25 cellular contexts compared by ENCODE assay signal in the genomic region with DNA sequence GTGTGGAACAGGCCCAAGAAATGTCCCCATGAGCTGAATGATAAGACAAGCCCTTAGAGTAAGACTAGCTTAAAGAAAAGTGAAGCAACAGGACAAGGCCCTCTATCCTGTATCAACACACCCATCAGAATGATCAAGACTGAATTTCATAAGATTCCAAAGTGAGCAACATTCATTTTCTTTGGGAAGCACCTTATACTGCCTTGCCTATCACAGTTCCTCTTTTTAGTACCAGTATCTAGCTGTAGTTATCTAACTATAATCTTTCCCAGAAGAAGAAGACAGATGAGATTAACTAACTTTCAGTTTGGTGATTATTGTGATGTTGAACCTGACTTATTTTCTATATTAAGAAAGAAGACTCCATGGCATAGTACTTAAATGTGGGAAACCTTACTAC.
"Had no signal": no experiment of that assay in that cellular context is flagged by ENCODE, and none has a peak within 500 bp of the region (broad histone marks: within the 10 kb centered on the region; RNA-seq: fewer than 3 reads in every experiment).

No MANE protein-coding gene starts in this region.

- ATAC-seq: activated CD8-positive, alpha-beta T cell treated with anti-CD3 and anti-CD28 coated beads for 36 hours; activated T-cell treated with anti-CD3 and anti-CD28 coated beads, Interleukin-2, amount 50 U/mL, for 4 hours; activated T-helper 17 cell treated with anti-CD3 and anti-CD28 coated beads, Interleukin-2, amount 50 U/mL, for 72 hours; gastroesophageal sphincter; heart right ventricle had no signal

- H3K4me3 Mint-ChIP-seq: activated CD8-positive, alpha-beta T cell treated with anti-CD3 and anti-CD28 coated beads for 36 hours; activated naive CD8-positive, alpha-beta T cell; activated T-cell treated with anti-CD3 and anti-CD28 coated beads, Interleukin-2, amount 50 U/mL, for 4 hours; activated T-helper 17 cell treated with anti-CD3 and anti-CD28 coated beads, Interleukin-2, amount 50 U/mL, for 72 hours; central memory CD8-positive, alpha-beta T cell had no signal

- DNase-seq: activated CD4-positive, alpha-beta T cell treated with anti-CD3 and anti-CD28 coated beads for 1 hour; activated CD4-positive, alpha-beta T cell treated with anti-CD3 and anti-CD28 coated beads for 4 hours; activated CD4-positive, alpha-beta T cell treated with anti-CD3 and anti-CD28 coated beads, Interleukin-2, amount 50 U/mL, for 1 hour; activated CD4-positive, alpha-beta T cell treated with anti-CD3 and anti-CD28 coated beads, Interleukin-2, amount 50 U/mL, for 48 hours; activated CD8-positive, alpha-beta memory T cell treated with anti-CD3 and anti-CD28 coated beads for 24 hours; activated CD8-positive, alpha-beta T cell treated with anti-CD3 and anti-CD28 coated beads for 36 hours; activated effector memory CD4-positive, alpha-beta T cell treated with Interleukin-2 at 50 U/mL for 16 hours; activated gamma-delta T cell treated with Interleukin-2 at 50 U/mL for 16 hours; activated naive CD4-positive, alpha-beta T cell treated with anti-CD3 and anti-CD28 coated beads, Interleukin-2, amount 50 U/mL, for 16 hours; activated naive CD4-positive, alpha-beta T cell treated with Interleukin-2 at 50 U/mL for 16 hours; activated T-cell treated with anti-CD3 and anti-CD28 coated beads, Interleukin-2, amount 50 U/mL, for 4 hours; amniotic stem cell; anterior cingulate cortex; brain microvascular endothelial cell; cortex of kidney; dermis blood vessel endothelial cell; effector CD4-positive, alpha-beta T cell; esophagus squamous epithelium; foreskin melanocyte; heart right ventricle; T-helper 2 cell had no signal

- H3K27ac Mint-ChIP-seq: activated CD8-positive, alpha-beta T cell treated with anti-CD3 and anti-CD28 coated beads for 36 hours; activated naive CD8-positive, alpha-beta T cell; activated T-helper 17 cell treated with anti-CD3 and anti-CD28 coated beads, Interleukin-2, amount 50 U/mL, for 72 hours had no signal

- H3K9me3 Mint-ChIP-seq: activated CD8-positive, alpha-beta T cell treated with anti-CD3 and anti-CD28 coated beads for 36 hours; activated T-cell treated with anti-CD3 and anti-CD28 coated beads, Interleukin-2, amount 50 U/mL, for 4 hours; activated T-helper 17 cell treated with anti-CD3 and anti-CD28 coated beads, Interleukin-2, amount 50 U/mL, for 72 hours; central memory CD8-positive, alpha-beta T cell had no signal

- H3K36me3 Mint-ChIP-seq: activated naive CD8-positive, alpha-beta T cell had no signal

- H3K4me1 Mint-ChIP-seq: activated T-helper 17 cell treated with anti-CD3 and anti-CD28 coated beads, Interleukin-2, amount 50 U/mL, for 72 hours; central memory CD8-positive, alpha-beta T cell had no signal
